In the genomic region with DNA sequence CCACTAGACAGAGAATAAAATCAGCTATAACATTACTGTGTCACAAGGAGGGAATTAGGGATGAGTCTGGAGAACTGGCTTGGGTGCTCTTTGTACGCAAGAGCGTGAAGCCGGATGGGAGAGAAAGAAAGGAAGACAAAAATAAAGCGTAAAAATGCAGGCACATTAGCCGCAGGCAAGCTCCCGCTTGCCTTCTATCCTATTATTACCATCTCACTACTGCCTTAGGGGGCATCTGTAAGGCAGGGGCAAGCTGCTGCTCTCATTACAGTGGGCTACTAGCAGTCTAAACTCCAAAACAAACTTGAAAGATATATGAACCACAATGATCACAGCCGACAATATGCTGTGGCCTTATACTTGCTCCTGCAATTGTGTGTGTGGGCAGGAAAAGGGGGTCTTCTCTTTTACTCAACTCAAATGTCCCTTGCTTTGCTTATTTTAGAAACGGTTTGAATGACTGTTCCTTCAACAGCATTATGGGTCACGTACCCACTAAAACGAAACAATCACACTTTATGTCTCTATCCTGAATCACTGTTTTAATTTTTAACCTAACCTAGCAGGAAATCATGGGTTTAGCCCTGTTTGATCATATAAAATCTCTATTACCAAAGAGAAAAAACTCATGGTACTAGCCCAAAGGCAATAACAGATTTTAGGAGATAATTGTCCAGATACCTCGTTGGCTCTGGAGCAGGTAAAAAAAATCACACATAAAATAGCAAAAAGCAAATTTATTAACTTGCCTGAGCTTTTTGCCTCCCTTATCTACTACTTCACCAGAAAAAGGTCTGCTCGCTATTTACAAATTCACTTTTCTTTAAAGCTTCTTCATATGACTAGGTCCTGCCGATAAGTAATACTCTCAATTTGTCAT, we compare ENCODE assay signal across 21 cellular contexts.
A peak's percentile ranks its signal among the peaks of the same experiment; 100 is the strongest.
DNase-seq lines count a peak whose midpoint lies in the region; ATAC-seq, FAIRE-seq and TF ChIP-seq lines count a peak whose summit lies in the region.
"Had no signal": no experiment of that assay in that cellular context is flagged by ENCODE, and none has a peak within 500 bp of the region (broad histone marks: within the 10 kb centered on the region; RNA-seq: fewer than 3 reads in every experiment).

No MANE protein-coding gene starts in this region.

- no peak overlapping the region for H3K9ac ChIP-seq in H1 (replicated peaks in 1 of 4; ENCODE audit: extremely low read depth in 1 of 4, low read depth in 3 of 4, low read length in 3 of 4)

- H2AFZ ChIP-seq in H1 (ENCODE audit: low read length) = 0 out of 2 replicates have a peak overlapping the region, but pooled peaks have one; percentile 28

- POLR2A ChIA-PET in H1 (lab: Charles Lee; ENCODE audit: partially characterized antibody) = no interaction called here

- TF ChIP-seq CTCF in H1 (IDR thresholded peaks at IDR 0.05; ENCODE audit: control extremely low read depth in 1 of 3, insufficient read depth in 1 of 3, low read depth in 1 of 3, low read length in 3 of 3) = no peak
- TF ChIP-seq CTCF in heart right ventricle (IDR thresholded peaks at IDR 0.05) = no peak

- no peak overlapping the region for H3K23ac ChIP-seq in H1 (ENCODE audit: insufficient read length)

- no peak overlapping the region for H2BK120ac ChIP-seq in H1 (replicated peaks; ENCODE audit: low read depth, low read length)

- no peak overlapping the region for H3K56ac ChIP-seq in H1 (replicated peaks; ENCODE audit: insufficient read length, low read depth, low read length)

- H3K23me2 ChIP-seq in H1 (ENCODE audit: low read depth, low read length) = no peaks in the 10 kb centered on the region

- no peaks in the 10 kb centered on the region for H4K20me1 ChIP-seq in H1 (replicated peaks in 1 of 2; ENCODE audit: control insufficient read depth in 1 of 2, insufficient read depth in 2 of 2, low read length in 2 of 2)

- no peak overlapping the region for H2AK5ac ChIP-seq in H1 (ENCODE audit: low read depth, low read length)

- H3K36me3 ChIP-seq in H1 (ENCODE audit: control insufficient read depth in 2 of 4, insufficient read depth in 4 of 4, low read length in 3 of 4) = peaks cover 0 to 2% (median 0%) of the 10 kb centered on the region in 4 experiments; a peak in 2 of 8 replicates
- H3K36me3 ChIP-seq in heart right ventricle = no peaks in the 10 kb centered on the region

- intact Hi-C loops in heart right ventricle (cut with DNase I) = loop anchor here in 7 of 10 donors (5.0 to 10.0 kb wide), 6 partner anchors 118 to 508 kb away; a partner anchor contains a TSS

- H4K91ac ChIP-seq in H1 (replicated peaks; ENCODE audit: insufficient read length, low read length) = no peak overlapping the region

- H3K4me2 ChIP-seq in H1 (ENCODE audit: insufficient read depth in 1 of 2, low read depth in 2 of 2, low read length in 2 of 2) = no peak overlapping the region

- no peaks in the 10 kb centered on the region for H3K4me1 ChIP-seq in H1 (replicated peaks in 1 of 4; ENCODE audit: control insufficient read depth in 3 of 4, insufficient read depth in 4 of 4, low read length in 3 of 4)
- peaks cover 2 to 38% (median 29%) of the 10 kb centered on the region in 9 donors for H3K4me1 ChIP-seq in heart right ventricle

- TF ChIP-seq POLR2A in H1 (IDR thresholded peaks at IDR 0.05; ENCODE audit: control extremely low read depth in 1 of 2, low read depth in 2 of 2, low read length in 2 of 2) = no peak

- no peak overlapping the region for H4K8ac ChIP-seq in H1 (ENCODE audit: extremely low read depth, insufficient read depth, low read length)

- H2BK12ac ChIP-seq in H1 (ENCODE audit: low read depth, low read length) = no peak overlapping the region

- H3K79me1 ChIP-seq in H1 (ENCODE audit: low read depth, low read length) = no peaks in the 10 kb centered on the region

- TF ChIP-seq RAD21 in H1 (IDR thresholded peaks at IDR 0.05 in 1 of 2, conservative IDR thresholded peaks at IDR 0.05 in 1 of 2; ENCODE audit: low read depth in 2 of 2, low read length in 2 of 2) = no peak

- H3K4me3 ChIP-seq in H1 (ENCODE audit: extremely low read depth in 1 of 4, insufficient read depth in 2 of 4, low read depth in 3 of 4, low read length in 4 of 4) = no peak overlapping the region
- no peak overlapping the region for H3K4me3 ChIP-seq in heart right ventricle

- H3K27ac ChIP-seq in H1 (ENCODE audit: low read depth, low read length) = no peak overlapping the region
- no peak overlapping the region for H3K27ac ChIP-seq in heart right ventricle
- H3K27ac ChIP-seq: 22Rv1, HL-60, RWPE1 had no signal

- DNase-seq in DMS 273 (lab: John Stamatoyannopoulos, UW; ENCODE audit: unreplicated experiment) (peak; percentile 9), DMS 273 treated with DMSO at 0.1 percent for 48 hours (lab: John Stamatoyannopoulos, UW) (no peak), NCI-H2227 treated with DMSO at 0.1 percent for 48 hours (lab: John Stamatoyannopoulos, UW) (peak; percentile 69), H1 (ENCODE audit: low read depth in 1 of 2, low spot score in 2 of 2) (no peak), renal cortical epithelial cell (ENCODE audit: low read depth) (peak; percentile 79), H4 (ENCODE audit: low spot score) (no peak), heart right ventricle (no peak)
- DNase-seq: activated CD4-positive, alpha-beta T cell treated with anti-CD3 and anti-CD28 coated beads for 48 hours; activated effector memory CD4-positive, alpha-beta T cell treated with Interleukin-2 at 50 U/mL for 16 hours; caudate nucleus; H7; head of caudate nucleus; Kasumi-1; left cardiac atrium; naive B cell; NCI-H446 treated with DMSO at 0.1 percent for 48 hours; T-helper 17 cell had no signal

- H3K9me3 ChIP-seq in H1 (ENCODE audit: insufficient read depth in 2 of 2, low read depth in 1 of 2, low read length in 1 of 2) (no peaks in the 10 kb centered on the region), heart right ventricle (no peaks in the 10 kb centered on the region)

- ATAC-seq in HG02610 (IDR thresholded peaks at IDR 0.05; ENCODE audit: unreplicated experiment) (no peak), heart right ventricle (no peak)
- ATAC-seq: left cardiac atrium, T-helper 17 cell had no signal

- H4K5ac ChIP-seq in H1 (ENCODE audit: insufficient read length, low read depth, low read length) = no peak overlapping the region

- no peaks in the 10 kb centered on the region for H3K79me2 ChIP-seq in H1 (ENCODE audit: control insufficient read depth in 1 of 2, insufficient read depth in 2 of 2, low read length in 2 of 2)

- TF ChIP-seq EP300 in H1 (IDR thresholded peaks at IDR 0.05; ENCODE audit: borderline replicate concordance in 1 of 2, low read depth in 2 of 2, low read length in 2 of 2) = no peak

- no peak overlapping the region for H3K14ac ChIP-seq in H1 (ENCODE audit: insufficient read length)

- CTCF ChIA-PET in H1 (lab: Charles Lee; ENCODE audit: partially characterized antibody) = interaction anchor here (0.5 to 1.5 kb wide), 4 partner anchors 25 to 308 kb away, joined by 3 to 6 read pairs (median 4); no protein-coding TSS in a partner anchor

- no peak overlapping the region for H2BK5ac ChIP-seq in H1 (ENCODE audit: low read depth, low read length)

- no peaks in the 10 kb centered on the region for H3K27me3 ChIP-seq in H1 (replicated peaks in 1 of 4; ENCODE audit: control insufficient read depth in 3 of 4, extremely low read depth in 1 of 4, insufficient read depth in 3 of 4, low read length in 3 of 4)
- H3K27me3 ChIP-seq in heart right ventricle = no peaks in the 10 kb centered on the region

- no peak overlapping the region for H3K4ac ChIP-seq in H1 (replicated peaks; ENCODE audit: insufficient read length, low read depth, low read length)

- no peak overlapping the region for H2BK15ac ChIP-seq in H1 (ENCODE audit: low read length)

- H3K18ac ChIP-seq in H1 (ENCODE audit: extremely low read depth, low read length) = no peak overlapping the region

- H2BK20ac ChIP-seq in H1 (ENCODE audit: low read length) = no peak overlapping the region

- 85% methylated on average over 13 of the region's 13 CpGs; no CpG with 5 or more reads in 1 of the 2 experiments for WGBS in H1 (ENCODE audit: extremely low coverage in 1 of 2, insufficient coverage in 1 of 2, insufficient read length in 1 of 2, insufficient replicate concordance in 2 of 2, low coverage in 1 of 2, low lambda C conversion rate in 2 of 2, missing lambda C conversion rate in 1 of 2), 2 experiments
- 96 to 97% methylated on average over 13 of the region's 13 CpGs for WGBS in heart right ventricle, 2 donors

- peak; percentile 19 for FAIRE-seq in H1 (lab: Jason Lieb, UNC)

TF ChIP-seq in H1, 55 proteins besides CTCF, POLR2A, EP300 and RAD21:
- TF ChIP-seq, protein P1, sequence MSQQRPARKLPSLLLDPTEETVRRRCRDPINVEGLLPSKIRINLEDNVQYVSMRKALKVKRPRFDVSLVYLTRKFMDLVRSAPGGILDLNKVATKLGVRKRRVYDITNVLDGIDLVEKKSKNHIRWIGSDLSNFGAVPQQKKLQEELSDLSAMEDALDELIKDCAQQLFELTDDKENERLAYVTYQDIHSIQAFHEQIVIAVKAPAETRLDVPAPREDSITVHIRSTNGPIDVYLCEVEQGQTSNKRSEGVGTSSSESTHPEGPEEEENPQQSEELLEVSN (IDR thresholded peaks at IDR 0.05) = no peak
- TF ChIP-seq TAF1 (IDR thresholded peaks at IDR 0.05; ENCODE audit: low read depth, low read length) (no peak), TBP (IDR thresholded peaks at IDR 0.05; ENCODE audit: low read depth, low read length) (no peak), SAP30 (IDR thresholded peaks at IDR 0.05; ENCODE audit: insufficient read depth, insufficient replicate concordance, low read length) (no peak), CHD1 (IDR thresholded peaks at IDR 0.05; ENCODE audit: low read depth, low read length) (no peak), CBX8 (IDR thresholded peaks at IDR 0.05; ENCODE audit: borderline replicate concordance, low read depth, low read length) (no peak), POLR2AphosphoS5 (IDR thresholded peaks at IDR 0.05; ENCODE audit: low read depth, low read length) (no peak), HDAC2 (IDR thresholded peaks at IDR 0.05; ENCODE audit: borderline replicate concordance in 1 of 2, low read depth in 2 of 2, low read length in 2 of 2) (no peak), CTBP2 (IDR thresholded peaks at IDR 0.05; ENCODE audit: borderline replicate concordance, insufficient read depth, insufficient read length, low read length) (no peak)
- TF ChIP-seq, protein P2, sequence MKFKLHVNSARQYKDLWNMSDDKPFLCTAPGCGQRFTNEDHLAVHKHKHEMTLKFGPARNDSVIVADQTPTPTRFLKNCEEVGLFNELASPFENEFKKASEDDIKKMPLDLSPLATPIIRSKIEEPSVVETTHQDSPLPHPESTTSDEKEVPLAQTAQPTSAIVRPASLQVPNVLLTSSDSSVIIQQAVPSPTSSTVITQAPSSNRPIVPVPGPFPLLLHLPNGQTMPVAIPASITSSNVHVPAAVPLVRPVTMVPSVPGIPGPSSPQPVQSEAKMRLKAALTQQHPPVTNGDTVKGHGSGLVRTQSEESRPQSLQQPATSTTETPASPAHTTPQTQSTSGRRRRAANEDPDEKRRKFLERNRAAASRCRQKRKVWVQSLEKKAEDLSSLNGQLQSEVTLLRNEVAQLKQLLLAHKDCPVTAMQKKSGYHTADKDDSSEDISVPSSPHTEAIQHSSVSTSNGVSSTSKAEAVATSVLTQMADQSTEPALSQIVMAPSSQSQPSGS (IDR thresholded peaks at IDR 0.05; ENCODE audit: low read length) = no peak

Comparison
In these comparisons a context has a peak if more than half of its experiments do, and no peak if none do; other contexts are left out.
1. DNase-seq: peak in DMS 273 (single experiment), NCI-H2227 treated with DMSO at 0.1 percent for 48 hours (single experiment) and renal cortical epithelial cell (single experiment); none in DMS 273 treated with DMSO at 0.1 percent for 48 hours (single experiment), H1 (0 of 2), H4 (single experiment) and heart right ventricle (0 of 2).